Comparison of ENCODE assay signal across 14 cellular contexts in genomic region chr1:51266791-51267190, GRCh38. TPM values are rescaled to one million over a fixed set of nuclear protein-coding genes. Genes with fewer than 3 reads are reported as not detected.
DNase-seq lines count a peak whose midpoint lies in the region; ATAC-seq and TF ChIP-seq lines count a peak whose summit lies in the region.
"Had no signal": no experiment of that assay in that cellular context is flagged by ENCODE, and none has a peak within 500 bp of the region (broad histone marks: within the 10 kb centered on the region; RNA-seq: fewer than 3 reads in every experiment).

No MANE protein-coding gene starts in this region.

- no peak for TF ChIP-seq EP300 in esophagus muscularis mucosa (IDR thresholded peaks at IDR 0.05)

- CTCF ChIA-PET in RWPE1 (lab: Yijun Ruan, JAX) (interaction anchor here (0.6 kb wide), 1 partner anchor 201 kb away, joined by 3 read pairs; no protein-coding TSS in a partner anchor), T-cell (lab: Charles Lee) (no interaction called here)

- ATAC-seq in natural killer cell: no peak
- ATAC-seq in natural killer cell treated with Interleukin-12 subunit alpha and Interleukin-12 subunit beta and Interleukin-15 and Interleukin-18, amount 100 ng/mL, for 72 hours: no peak
- no peak for ATAC-seq in T-cell (replicated peaks in 1 of 4)
- ATAC-seq in omental fat pad (ENCODE audit: low FRiP score): no peak

- H3K36me3 ChIP-seq in esophagus muscularis mucosa: peaks cover 3 to 19% (median 15%) of the 10 kb centered on the region in 4 donors

- intact Hi-C loops in natural killer cell (cut with micrococcal nuclease) (no loop called here), esophagus muscularis mucosa (cut with DNase I) (no loop called here)

- no peak overlapping the region for H3K4me3 ChIP-seq in esophagus muscularis mucosa
- H3K4me3 ChIP-seq: Peyer's patch had no signal

- H3K27me3 ChIP-seq in esophagus muscularis mucosa: no peaks in the 10 kb centered on the region
- H3K27me3 ChIP-seq: Peyer's patch had no signal

- no peak for TF ChIP-seq POLR2A in esophagus muscularis mucosa (IDR thresholded peaks at IDR 0.05; ENCODE audit: low read depth)

- H3K9me3 Mint-ChIP-seq in natural killer cell (no peaks in the 10 kb centered on the region), chondrocyte (ENCODE audit: low read depth) (no peaks in the 10 kb centered on the region), T-cell (no peaks in the 10 kb centered on the region)
- no peaks in the 10 kb centered on the region for H3K9me3 Mint-ChIP-seq in natural killer cell treated with Interleukin-12 subunit alpha and Interleukin-12 subunit beta and Interleukin-15 and Interleukin-18, amount 100 ng/mL, for 72 hours

- TF ChIP-seq CTCF in natural killer cell (IDR thresholded peaks at IDR 0.05): no peak
- TF ChIP-seq CTCF in RWPE1 (conservative IDR thresholded peaks at IDR 0.05; ENCODE audit: low read depth): no peak
- no peak for TF ChIP-seq CTCF in esophagus muscularis mucosa (IDR thresholded peaks at IDR 0.05)
- no peak for TF ChIP-seq CTCF in chondrocyte (IDR thresholded peaks at IDR 0.05)
- no peak for TF ChIP-seq CTCF in omental fat pad (IDR thresholded peaks at IDR 0.05)

- no peak overlapping the region for H3K4me3 Mint-ChIP-seq in natural killer cell
- H3K4me3 Mint-ChIP-seq in natural killer cell treated with Interleukin-12 subunit alpha and Interleukin-12 subunit beta and Interleukin-15 and Interleukin-18, amount 100 ng/mL, for 72 hours: no peak overlapping the region
- H3K4me3 Mint-ChIP-seq in chondrocyte (ENCODE audit: unreplicated experiment): no peak overlapping the region
- H3K4me3 Mint-ChIP-seq in T-cell: no peak overlapping the region

- 97% methylated on average over 4 of the region's 4 CpGs for WGBS in esophagus muscularis mucosa

- H3K36me3 Mint-ChIP-seq in natural killer cell: no peaks in the 10 kb centered on the region
- peaks cover 8% of the 10 kb centered on the region for H3K36me3 Mint-ChIP-seq in natural killer cell treated with Interleukin-12 subunit alpha and Interleukin-12 subunit beta and Interleukin-15 and Interleukin-18, amount 100 ng/mL, for 72 hours
- H3K36me3 Mint-ChIP-seq in chondrocyte (ENCODE audit: low read depth): peaks cover 5% of the 10 kb centered on the region
- peaks cover 21% of the 10 kb centered on the region for H3K36me3 Mint-ChIP-seq in T-cell

- H3K4me1 Mint-ChIP-seq in natural killer cell: peaks cover 53 to 63% of the 10 kb centered on the region in 2 donors
- peaks cover 38 to 59% of the 10 kb centered on the region in 2 donors for H3K4me1 Mint-ChIP-seq in natural killer cell treated with Interleukin-12 subunit alpha and Interleukin-12 subunit beta and Interleukin-15 and Interleukin-18, amount 100 ng/mL, for 72 hours (ENCODE audit: low read depth in 2 of 2)
- H3K4me1 Mint-ChIP-seq in chondrocyte (ENCODE audit: low read depth): peaks cover 96% of the 10 kb centered on the region
- H3K4me1 Mint-ChIP-seq in T-cell: peaks cover 54 to 60% (median 55%) of the 10 kb centered on the region in 3 donors

- DNase-seq in natural killer cell: no peak
- DNase-seq in natural killer cell treated with Interleukin-12 subunit alpha and Interleukin-12 subunit beta and Interleukin-15 and Interleukin-18, amount 100 ng/mL, for 72 hours (ENCODE audit: low spot score): no peak
- DNase-seq in RWPE1 (ENCODE audit: low spot score): no peak
- peak; percentile 26 for DNase-seq in esophagus muscularis mucosa (ENCODE audit: extremely low spot score)
- DNase-seq in chondrocyte (ENCODE audit: low spot score): no peak
- DNase-seq in T-cell: no peak
- no peak for DNase-seq in omental fat pad (ENCODE audit: low spot score)
- DNase-seq: C1 segment of cervical spinal cord; DND-41; KG1; NCI-H1694 treated with DMSO at 0.1 percent for 48 hours; NK-92 treated with Interleukin-12 subunit alpha and Interleukin-12 subunit beta, amount 100 ng/mL, for 24 hours; Peyer's patch; Right ventricle myocardium superior had no signal

- H3K27ac Mint-ChIP-seq in natural killer cell (peak overlapping the region; percentile 68 to 80), chondrocyte (ENCODE audit: unreplicated experiment) (no peak overlapping the region), T-cell (no peak overlapping the region)
- peak overlapping the region in 1 of 2 donors; percentile 69 for H3K27ac Mint-ChIP-seq in natural killer cell treated with Interleukin-12 subunit alpha and Interleukin-12 subunit beta and Interleukin-15 and Interleukin-18, amount 100 ng/mL, for 72 hours

- H3K27me3 Mint-ChIP-seq in natural killer cell (ENCODE audit: low read depth in 2 of 2) (no peaks in the 10 kb centered on the region), chondrocyte (ENCODE audit: low read depth) (no peaks in the 10 kb centered on the region), T-cell (no peaks in the 10 kb centered on the region)
- no peaks in the 10 kb centered on the region for H3K27me3 Mint-ChIP-seq in natural killer cell treated with Interleukin-12 subunit alpha and Interleukin-12 subunit beta and Interleukin-15 and Interleukin-18, amount 100 ng/mL, for 72 hours

- no peaks in the 10 kb centered on the region for H3K9me3 ChIP-seq in esophagus muscularis mucosa
- H3K9me3 ChIP-seq: Peyer's patch had no signal

- peaks cover 34 to 68% (median 55%) of the 10 kb centered on the region in 4 donors for H3K4me1 ChIP-seq in esophagus muscularis mucosa

- H3K27ac ChIP-seq in RWPE1 (0 out of 2 replicates have a peak overlapping the region, but pooled peaks have one; percentile 15), esophagus muscularis mucosa (replicated peaks in 1 of 4) (no peak overlapping the region)
- H3K27ac ChIP-seq: Peyer's patch had no signal

- POLR2A ChIA-PET in RWPE1 (lab: Yijun Ruan, JAX; ENCODE audit: low non-redundant PET) (no interaction called here), T-cell (lab: Charles Lee) (no interaction called here)

RNA-seq across cellular contexts. Expression of gene RNF11, which starts 30.7 kb away (rescaled TPM):
- total RNA-seq in natural killer cell (10 to 100 TPM; 68.3 to 89.5 (median 68.4) TPM), esophagus muscularis mucosa (100 to 1,000 TPM; 101 to 141 (median 115) TPM), chondrocyte (131 to 142 TPM (median 132 TPM) in 3 replicates), T-cell (10 to 100 TPM; 33.3 to 66.0 (median 39.8) TPM), omental fat pad (10 to 100 TPM; 73.4 to 92.6 (median 78.2) TPM)
- 10 to 100 TPM; 44.0 to 56.7 TPM for total RNA-seq in natural killer cell treated with Interleukin-12 subunit alpha and Interleukin-12 subunit beta and Interleukin-15 and Interleukin-18, amount 100 ng/mL, for 72 hours

Comparison
In these comparisons a context has a peak if more than half of its experiments do, and no peak if none do; other contexts are left out.
1. H3K27ac Mint-ChIP-seq: peak in natural killer cell (2 of 2); none in chondrocyte (single experiment) and T-cell (0 of 2).